In the genomic region with DNA sequence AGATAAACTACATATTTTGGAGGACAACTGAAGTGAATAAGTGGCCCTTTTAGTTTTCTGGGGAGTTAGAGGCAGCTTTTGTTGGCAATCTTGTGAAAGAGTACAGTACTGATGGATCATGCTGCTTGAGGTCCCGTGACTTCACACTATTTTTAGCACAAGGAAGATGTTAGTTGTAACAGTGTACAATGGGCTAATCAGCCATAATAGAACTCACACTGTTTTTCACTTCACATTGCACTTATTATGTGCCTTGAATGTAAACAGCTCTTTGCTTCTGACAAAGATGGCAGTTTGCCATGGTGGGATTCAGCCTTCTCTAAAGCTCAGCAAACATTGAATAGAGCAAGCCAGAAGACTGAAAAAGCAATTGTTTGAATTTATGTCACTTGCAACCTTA, we compare ENCODE assay signal across 8 cellular contexts.
DNase-seq lines count a peak whose midpoint lies in the region; ATAC-seq, FAIRE-seq and TF ChIP-seq lines count a peak whose summit lies in the region.

No MANE protein-coding gene starts in this region.

- ATAC-seq in HG03469 (IDR thresholded peaks at IDR 0.05; ENCODE audit: unreplicated experiment) (no peak), HG03521 (IDR thresholded peaks at IDR 0.05; ENCODE audit: unreplicated experiment) (no peak)

- no peak overlapping the region for H3K4me3 ChIP-seq in neuron (ENCODE audit: low read length)

- FAIRE-seq in GM12891 (lab: Jason Lieb, UNC) = peak; percentile 74

- no peaks in the 10 kb centered on the region for H3K27me3 ChIP-seq in neuron (ENCODE audit: insufficient read depth, low read length)

- no peak for TF ChIP-seq POLR2A in GM12891 (IDR thresholded peaks at IDR 0.05; ENCODE audit: low read depth, low read length)

- DNase-seq in GM12891 (ENCODE audit: insufficient read length, low spot score) (no peak), NCI-H2081 (lab: John Stamatoyannopoulos, UW) (peak; percentile 90 to 99), dermis blood vessel endothelial cell (peak; percentile 80), glomerular visceral epithelial cell (ENCODE audit: extremely low spot score) (no peak)
- DNase-seq in activated T-cell treated with anti-CD3 and anti-CD28 coated beads, Interleukin-2, amount 50 U/mL, for 48 hours = no peak

- H2AFZ ChIP-seq in neuron (ENCODE audit: low read depth, low read length) = peak overlapping the region; percentile 38

- peaks cover 55% of the 10 kb centered on the region for H3K4me1 ChIP-seq in neuron (ENCODE audit: insufficient read depth, low read length)

- H3K9me3 ChIP-seq in neuron (ENCODE audit: low read length) = no peaks in the 10 kb centered on the region

- H3K36me3 ChIP-seq in neuron (ENCODE audit: insufficient read depth, low read length) = no peaks in the 10 kb centered on the region

TF ChIP-seq in GM12891, 5 proteins besides CTCF, POLR2A, EP300 and RAD21:
- TF ChIP-seq TAF1 (IDR thresholded peaks at IDR 0.05; ENCODE audit: low read depth, low read length) = no peak
- no peak for TF ChIP-seq POU2F2 (IDR thresholded peaks at IDR 0.05; ENCODE audit: low read depth, low read length)
- no peak for TF ChIP-seq SPI1 (IDR thresholded peaks at IDR 0.05; ENCODE audit: low read depth, low read length)
- no peak for TF ChIP-seq PAX5 (IDR thresholded peaks at IDR 0.05; ENCODE audit: insufficient read depth, low read length, severe bottlenecking)
- TF ChIP-seq POLR2AphosphoS5 (IDR thresholded peaks at IDR 0.05; ENCODE audit: low read depth, low read length) = no peak

Comparison
In these comparisons a context has a peak if more than half of its experiments do, and no peak if none do; other contexts are left out.
1. DNase-seq: peak in NCI-H2081 (2 of 2) and dermis blood vessel endothelial cell (single experiment); none in GM12891 (single experiment), activated T-cell treated with anti-CD3 and anti-CD28 coated beads, Interleukin-2, amount 50 U/mL, for 48 hours (0 of 2) and glomerular visceral epithelial cell (single experiment).